1 cellular context compared by ENCODE assay signal in the genomic region with DNA sequence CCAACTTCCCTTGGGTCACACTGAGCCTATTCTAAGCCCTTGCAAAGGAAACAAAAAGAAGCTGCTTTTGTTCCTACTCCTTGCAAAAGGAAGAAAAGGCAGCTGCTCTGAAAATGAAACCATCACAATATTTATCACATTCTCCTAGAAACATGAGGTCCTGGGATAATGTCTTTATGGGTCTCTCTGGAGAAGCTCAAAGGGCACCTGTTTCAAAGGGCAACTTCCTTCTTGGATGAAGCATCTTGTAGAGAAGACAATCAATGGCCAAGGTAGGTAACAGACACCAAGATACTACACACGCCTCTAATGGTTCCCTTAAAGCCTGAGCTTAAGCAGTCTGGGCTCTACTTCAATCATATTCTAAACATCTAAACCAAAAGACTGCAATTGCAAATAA.
TF ChIP-seq lines count a peak whose summit lies in the region.

No MANE protein-coding gene starts in this region.

TF ChIP-seq in SK-N-SH, 30 proteins besides CTCF, POLR2A, EP300 and RAD21:
- no peak for TF ChIP-seq RCOR1 (IDR thresholded peaks at IDR 0.05; ENCODE audit: low read length)
- TF ChIP-seq SIN3A (IDR thresholded peaks at IDR 0.05; ENCODE audit: borderline replicate concordance, low read depth, low read length): no peak
- TF ChIP-seq GABPA (IDR thresholded peaks at IDR 0.05; ENCODE audit: low read depth): no peak
- TF ChIP-seq JUND (IDR thresholded peaks at IDR 0.05): no peak
- TF ChIP-seq, protein P1, sequence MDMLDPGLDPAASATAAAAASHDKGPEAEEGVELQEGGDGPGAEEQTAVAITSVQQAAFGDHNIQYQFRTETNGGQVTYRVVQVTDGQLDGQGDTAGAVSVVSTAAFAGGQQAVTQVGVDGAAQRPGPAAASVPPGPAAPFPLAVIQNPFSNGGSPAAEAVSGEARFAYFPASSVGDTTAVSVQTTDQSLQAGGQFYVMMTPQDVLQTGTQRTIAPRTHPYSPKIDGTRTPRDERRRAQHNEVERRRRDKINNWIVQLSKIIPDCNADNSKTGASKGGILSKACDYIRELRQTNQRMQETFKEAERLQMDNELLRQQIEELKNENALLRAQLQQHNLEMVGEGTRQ (IDR thresholded peaks at IDR 0.05; ENCODE audit: borderline replicate concordance, low read depth, low read length): no peak
- TF ChIP-seq TAF1 (IDR thresholded peaks at IDR 0.05; ENCODE audit: borderline replicate concordance, low read depth, low read length): no peak
- TF ChIP-seq NFIC (IDR thresholded peaks at IDR 0.05; ENCODE audit: borderline replicate concordance): no peak
- TF ChIP-seq, protein P2, sequence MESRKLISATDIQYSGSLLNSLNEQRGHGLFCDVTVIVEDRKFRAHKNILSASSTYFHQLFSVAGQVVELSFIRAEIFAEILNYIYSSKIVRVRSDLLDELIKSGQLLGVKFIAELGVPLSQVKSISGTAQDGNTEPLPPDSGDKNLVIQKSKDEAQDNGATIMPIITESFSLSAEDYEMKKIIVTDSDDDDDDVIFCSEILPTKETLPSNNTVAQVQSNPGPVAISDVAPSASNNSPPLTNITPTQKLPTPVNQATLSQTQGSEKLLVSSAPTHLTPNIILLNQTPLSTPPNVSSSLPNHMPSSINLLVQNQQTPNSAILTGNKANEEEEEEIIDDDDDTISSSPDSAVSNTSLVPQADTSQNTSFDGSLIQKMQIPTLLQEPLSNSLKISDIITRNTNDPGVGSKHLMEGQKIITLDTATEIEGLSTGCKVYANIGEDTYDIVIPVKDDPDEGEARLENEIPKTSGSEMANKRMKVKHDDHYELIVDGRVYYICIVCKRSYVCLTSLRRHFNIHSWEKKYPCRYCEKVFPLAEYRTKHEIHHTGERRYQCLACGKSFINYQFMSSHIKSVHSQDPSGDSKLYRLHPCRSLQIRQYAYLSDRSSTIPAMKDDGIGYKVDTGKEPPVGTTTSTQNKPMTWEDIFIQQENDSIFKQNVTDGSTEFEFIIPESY (IDR thresholded peaks at IDR 0.05; ENCODE audit: borderline replicate concordance, low read depth): no peak
- TF ChIP-seq, protein P3, sequence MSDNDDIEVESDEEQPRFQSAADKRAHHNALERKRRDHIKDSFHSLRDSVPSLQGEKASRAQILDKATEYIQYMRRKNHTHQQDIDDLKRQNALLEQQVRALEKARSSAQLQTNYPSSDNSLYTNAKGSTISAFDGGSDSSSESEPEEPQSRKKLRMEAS (IDR thresholded peaks at IDR 0.05; ENCODE audit: low read depth): no peak
- TF ChIP-seq FOSL2 (IDR thresholded peaks at IDR 0.05; ENCODE audit: borderline replicate concordance, low read depth): no peak
- no peak for TF ChIP-seq POLR2AphosphoS5 (IDR thresholded peaks at IDR 0.05; ENCODE audit: low read depth, low read length)
- no peak for TF ChIP-seq GATA2 (CRISPR knock-in tag; IDR thresholded peaks at IDR 0.05)
- no peak for TF ChIP-seq YY1 (IDR thresholded peaks at IDR 0.05; ENCODE audit: low read depth)
- no peak for TF ChIP-seq NRF1 (IDR thresholded peaks at IDR 0.05; ENCODE audit: low read depth, low read length)
- no peak for TF ChIP-seq RFX5 (IDR thresholded peaks at IDR 0.05; ENCODE audit: low read length)
- no peak for TF ChIP-seq FOXM1 (IDR thresholded peaks at IDR 0.05; ENCODE audit: low read depth)
- TF ChIP-seq, protein P4, sequence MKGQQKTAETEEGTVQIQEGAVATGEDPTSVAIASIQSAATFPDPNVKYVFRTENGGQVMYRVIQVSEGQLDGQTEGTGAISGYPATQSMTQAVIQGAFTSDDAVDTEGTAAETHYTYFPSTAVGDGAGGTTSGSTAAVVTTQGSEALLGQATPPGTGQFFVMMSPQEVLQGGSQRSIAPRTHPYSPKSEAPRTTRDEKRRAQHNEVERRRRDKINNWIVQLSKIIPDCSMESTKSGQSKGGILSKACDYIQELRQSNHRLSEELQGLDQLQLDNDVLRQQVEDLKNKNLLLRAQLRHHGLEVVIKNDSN (IDR thresholded peaks at IDR 0.05; ENCODE audit: borderline replicate concordance, low read depth): no peak
- no peak for TF ChIP-seq TCF12 (IDR thresholded peaks at IDR 0.05)
- TF ChIP-seq, protein P5, sequence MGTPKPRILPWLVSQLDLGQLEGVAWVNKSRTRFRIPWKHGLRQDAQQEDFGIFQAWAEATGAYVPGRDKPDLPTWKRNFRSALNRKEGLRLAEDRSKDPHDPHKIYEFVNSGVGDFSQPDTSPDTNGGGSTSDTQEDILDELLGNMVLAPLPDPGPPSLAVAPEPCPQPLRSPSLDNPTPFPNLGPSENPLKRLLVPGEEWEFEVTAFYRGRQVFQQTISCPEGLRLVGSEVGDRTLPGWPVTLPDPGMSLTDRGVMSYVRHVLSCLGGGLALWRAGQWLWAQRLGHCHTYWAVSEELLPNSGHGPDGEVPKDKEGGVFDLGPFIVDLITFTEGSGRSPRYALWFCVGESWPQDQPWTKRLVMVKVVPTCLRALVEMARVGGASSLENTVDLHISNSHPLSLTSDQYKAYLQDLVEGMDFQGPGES (IDR thresholded peaks at IDR 0.05; ENCODE audit: low read depth, low read length): no peak
